ENCODE assay signal across 7 cellular contexts in the genomic region with DNA sequence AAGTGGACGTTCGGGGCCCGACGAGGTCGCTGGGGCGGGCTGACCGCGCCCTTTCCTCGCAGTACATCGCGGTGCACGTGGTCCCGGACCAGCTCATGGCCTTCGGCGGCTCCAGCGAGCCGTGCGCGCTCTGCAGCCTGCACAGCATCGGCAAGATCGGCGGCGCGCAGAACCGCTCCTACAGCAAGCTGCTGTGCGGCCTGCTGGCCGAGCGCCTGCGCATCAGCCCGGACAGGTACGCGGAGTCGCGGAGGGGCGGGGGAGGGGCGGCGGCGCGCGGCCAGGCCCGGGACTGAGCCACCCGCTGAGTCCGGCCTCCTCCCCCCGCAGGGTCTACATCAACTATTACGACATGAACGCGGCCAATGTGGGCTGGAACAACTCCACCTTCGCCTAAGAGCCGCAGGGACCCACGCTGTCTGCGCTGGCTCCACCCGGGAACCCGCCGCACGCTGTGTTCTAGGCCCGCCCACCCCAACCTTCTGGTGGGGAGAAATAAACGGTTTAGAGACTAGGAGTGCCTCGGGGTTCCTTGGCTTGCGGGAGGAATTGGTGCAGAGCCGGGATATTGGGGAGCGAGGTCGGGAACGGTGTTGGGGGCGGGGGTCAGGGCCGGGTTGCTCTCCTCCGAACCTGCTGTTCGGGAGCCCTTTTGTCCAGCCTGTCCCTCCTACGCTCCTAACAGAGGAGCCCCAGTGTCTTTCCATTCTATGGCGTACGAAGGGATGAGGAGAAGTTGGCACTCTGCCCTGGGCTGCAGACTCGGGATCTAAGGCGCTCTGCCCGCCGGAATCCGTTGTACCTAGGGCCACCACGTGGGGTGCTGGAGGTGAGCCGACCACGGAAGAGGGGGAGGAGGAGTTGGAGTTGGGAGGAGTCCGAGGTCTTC. TPM values are rescaled to one million over a fixed set of nuclear protein-coding genes. Genes with fewer than 3 reads are reported as not detected.
DNase-seq lines count a peak whose midpoint lies in the region; ATAC-seq and TF ChIP-seq lines count a peak whose summit lies in the region.

No MANE protein-coding gene starts in this region.

- DNase-seq in NCI-H345 treated with DMSO at 0.1 percent for 48 hours (lab: John Stamatoyannopoulos, UW; ENCODE audit: unreplicated experiment) (peak; percentile 62), coronary artery (ENCODE audit: low spot score) (no peak), left lobe of liver (ENCODE audit: low spot score) (peak; percentile 83)
- DNase-seq in activated CD4-positive, alpha-beta T cell treated with anti-CD3 and anti-CD28 coated beads for 4 hours, result peak; percentile 66 to 67
- peak; percentile 67 to 73 for DNase-seq in stimulated activated CD4-positive, alpha-beta T cell treated with anti-CD3 and anti-CD28 coated beads, Interleukin-2, amount 100 ng/mL, for 48 hours

- peak; percentile 29 for ATAC-seq in GM18498 (IDR thresholded peaks at IDR 0.05; ENCODE audit: unreplicated experiment)
- ATAC-seq in HG03066 (IDR thresholded peaks at IDR 0.05; ENCODE audit: low read depth, unreplicated experiment), result peak; percentile 27
- ATAC-seq in left lobe of liver, result peak; percentile 62

- H3K27ac ChIP-seq in coronary artery, result peak overlapping the region; percentile 87 to 89

- no peak for TF ChIP-seq CTCF in coronary artery (IDR thresholded peaks at IDR 0.05)

- H3K4me3 ChIP-seq in coronary artery, result peak overlapping the region; percentile 77

RNA-seq across cellular contexts. Expression of a gene that starts 0.8 kb away (rescaled TPM):
- total RNA-seq in left lobe of liver, result 81.5 TPM

RNA-seq across cellular contexts. Expression of a gene that starts 37.3 kb away (rescaled TPM):
- 6.8 TPM for total RNA-seq in left lobe of liver

RNA-seq across cellular contexts. Expression of a gene that starts 56.1 kb away (rescaled TPM):
- total RNA-seq in left lobe of liver, result 4.7 TPM
